In genomic region chr5:172791291-172791690, GRCh38 we compare ENCODE assay signal across 15 cellular contexts. TPM values are rescaled to one million over a fixed set of nuclear protein-coding genes. Genes with fewer than 3 reads are reported as not detected.
A peak's percentile ranks its signal among the peaks of the same experiment; 100 is the strongest.
DNase-seq lines count a peak whose midpoint lies in the region; ATAC-seq and TF ChIP-seq lines count a peak whose summit lies in the region.
"Had no signal": no experiment of that assay in that cellular context is flagged by ENCODE, and none has a peak within 500 bp of the region (broad histone marks: within the 10 kb centered on the region; RNA-seq: fewer than 3 reads in every experiment).

No MANE protein-coding gene starts in this region.

- no peaks in the 10 kb centered on the region for H3F3A ChIP-seq in PC-3 (ENCODE audit: low read length, unreplicated experiment)

- ATAC-seq in psoas muscle: peak in 3 of 4 donors; percentile 37 to 45 (median 44)
- no peak for ATAC-seq in right cardiac atrium
- ATAC-seq in PC-3: no peak
- ATAC-seq: effector memory CD8-positive, alpha-beta T cell; GM23338 had no signal

- CTCF ChIA-PET in PC-3 (lab: Charles Lee): no interaction called here

- peaks cover 38% of the 10 kb centered on the region for H3K4me1 ChIP-seq in OCI-LY3 (ENCODE audit: low read length)
- peaks cover 15% of the 10 kb centered on the region for H3K4me1 ChIP-seq in endodermal cell (ENCODE audit: control insufficient read depth, insufficient read depth, low read length)
- peaks cover 68% of the 10 kb centered on the region for H3K4me1 ChIP-seq in psoas muscle
- peaks cover 57% of the 10 kb centered on the region for H3K4me1 ChIP-seq in vagina
- peaks cover 18% of the 10 kb centered on the region for H3K4me1 ChIP-seq in right cardiac atrium (ENCODE audit: control insufficient read depth, insufficient read depth, low read length)
- H3K4me1 ChIP-seq in PC-3 (ENCODE audit: insufficient read depth, low read length): peaks cover 23% of the 10 kb centered on the region

- peaks cover 9% of the 10 kb centered on the region; the same call in 1 of the 2 replicates for H3K9me3 ChIP-seq in OCI-LY3 (ENCODE audit: insufficient read depth, low read length)
- no peaks in the 10 kb centered on the region for H3K9me3 ChIP-seq in endodermal cell (ENCODE audit: control insufficient read depth, low read length)
- H3K9me3 ChIP-seq in psoas muscle: no peaks in the 10 kb centered on the region
- H3K9me3 ChIP-seq in vagina: no peaks in the 10 kb centered on the region
- no peaks in the 10 kb centered on the region for H3K9me3 ChIP-seq in right cardiac atrium (ENCODE audit: control insufficient read depth, low read length)
- no peaks in the 10 kb centered on the region for H3K9me3 ChIP-seq in PC-3 (ENCODE audit: low read length)

- intact Hi-C loops in psoas muscle (cut with DNase I) (loop anchor here (5.0 to 10.0 kb wide), 2 partner anchors 71 to 74 kb away; no protein-coding TSS in a partner anchor), vagina (cut with DNase I) (no loop called here), right cardiac atrium (cut with DNase I) (no loop called here), PC-3 (cut with micrococcal nuclease) (no loop called here)

- no peak overlapping the region for H3K27ac ChIP-seq in OCI-LY3 (ENCODE audit: low read length)
- H3K27ac ChIP-seq in endodermal cell (ENCODE audit: low read depth, low read length): no peak overlapping the region
- peak overlapping the region; percentile 77 for H3K27ac ChIP-seq in psoas muscle
- H3K27ac ChIP-seq in vagina: peak overlapping the region; percentile 92
- H3K27ac ChIP-seq in right cardiac atrium (ENCODE audit: low read length): no peak overlapping the region
- H3K27ac ChIP-seq in PC-3 (ENCODE audit: low read length): no peak overlapping the region

- peaks cover 2% of the 10 kb centered on the region for H3K36me3 ChIP-seq in OCI-LY3 (replicated peaks; ENCODE audit: low read depth, low read length)
- H3K36me3 ChIP-seq in endodermal cell (ENCODE audit: control insufficient read depth, insufficient read depth, low read length): no peaks in the 10 kb centered on the region
- no peaks in the 10 kb centered on the region for H3K36me3 ChIP-seq in psoas muscle (ENCODE audit: insufficient read depth in 1 of 2, low read depth in 1 of 2)
- no peaks in the 10 kb centered on the region for H3K36me3 ChIP-seq in vagina
- no peaks in the 10 kb centered on the region for H3K36me3 ChIP-seq in PC-3 (ENCODE audit: low read depth, low read length)

- H3K9me2 ChIP-seq in PC-3 (replicated peaks; ENCODE audit: low read length): no peaks in the 10 kb centered on the region

- DNase-seq in endodermal cell: peak; percentile 60
- DNase-seq in psoas muscle: peak in 1 of 2 donors; percentile 71
- DNase-seq in vagina (ENCODE audit: extremely low spot score in 2 of 2): no peak
- DNase-seq in NCI-H1436 (lab: John Stamatoyannopoulos, UW): no peak
- no peak for DNase-seq in right cardiac atrium
- DNase-seq in PC-3: no peak
- DNase-seq: activated CD4-positive, alpha-beta memory T cell treated with anti-CD3 and anti-CD28 coated beads, Interleukin-2, amount 10 ng/mL, durations not matched to agents 7 days and 5 days; activated naive CD4-positive, alpha-beta T cell treated with anti-CD3 and anti-CD28 coated beads for 36 hours; anterior cingulate cortex; effector memory CD8-positive, alpha-beta T cell; NCI-H1417 treated with DMSO at 0.1 percent for 48 hours; NCI-H748 treated with DMSO at 0.1 percent for 48 hours; OCI-M1 had no signal

- 78 to 90% methylated on average over 2 to 6 of the region's 6 CpGs for WGBS in endodermal cell (ENCODE audit: insufficient coverage in 1 of 2, insufficient read length in 1 of 2), 2 experiments
- WGBS in psoas muscle, 3 donors: 28 to 53% (median 43%) methylated on average over 6 of the region's 6 CpGs
- 89% methylated on average over 6 of the region's 6 CpGs for WGBS in right cardiac atrium

- H3K27me3 Mint-ChIP-seq in endodermal cell (ENCODE audit: insufficient read depth): peaks cover 2% of the 10 kb centered on the region
- H3K27me3 Mint-ChIP-seq: activated CD4-positive, alpha-beta memory T cell treated with anti-CD3 and anti-CD28 coated beads, Interleukin-2, amount 10 ng/mL, durations not matched to agents 7 days and 5 days; effector memory CD8-positive, alpha-beta T cell had no signal

- H3K4me3 Mint-ChIP-seq in endodermal cell: no peak overlapping the region
- H3K4me3 Mint-ChIP-seq: activated CD4-positive, alpha-beta memory T cell treated with anti-CD3 and anti-CD28 coated beads, Interleukin-2, amount 10 ng/mL, durations not matched to agents 7 days and 5 days; activated naive CD4-positive, alpha-beta T cell treated with anti-CD3 and anti-CD28 coated beads for 36 hours; effector memory CD8-positive, alpha-beta T cell; GM23338 had no signal

- H3K27ac Mint-ChIP-seq in endodermal cell: no peak overlapping the region
- H3K27ac Mint-ChIP-seq: activated CD4-positive, alpha-beta memory T cell treated with anti-CD3 and anti-CD28 coated beads, Interleukin-2, amount 10 ng/mL, durations not matched to agents 7 days and 5 days; activated naive CD4-positive, alpha-beta T cell treated with anti-CD3 and anti-CD28 coated beads for 36 hours; effector memory CD8-positive, alpha-beta T cell; GM23338 had no signal

- BruUV-seq in PC-3 (replicated peaks; lab: Mats Ljungman, UMichigan): no TSS peak

- TF ChIP-seq CTCF in OCI-LY3 (IDR thresholded peaks at IDR 0.05; ENCODE audit: low read depth, low read length) (no peak), endodermal cell (conservative IDR thresholded peaks at IDR 0.05) (no peak), psoas muscle (IDR thresholded peaks at IDR 0.05) (no peak), vagina (IDR thresholded peaks at IDR 0.05) (no peak), PC-3 (conservative IDR thresholded peaks at IDR 0.05; ENCODE audit: low read depth, low read length) (no peak)

- H3K4me3 ChIP-seq in OCI-LY3 (ENCODE audit: low read length) (no peak overlapping the region), endodermal cell (ENCODE audit: low read length) (no peak overlapping the region), psoas muscle (no peak overlapping the region), vagina (no peak overlapping the region), right cardiac atrium (ENCODE audit: low read length) (no peak overlapping the region), PC-3 (ENCODE audit: low read length) (no peak overlapping the region)
- H3K4me3 ChIP-seq: GM23338 had no signal

- POLR2A ChIA-PET in PC-3 (lab: Charles Lee; ENCODE audit: unreplicated experiment): no interaction called here

- H3K36me3 Mint-ChIP-seq in endodermal cell (ENCODE audit: low read depth): no peaks in the 10 kb centered on the region

- peaks cover 13% of the 10 kb centered on the region for H3K4me1 Mint-ChIP-seq in endodermal cell
- H3K4me1 Mint-ChIP-seq: activated CD4-positive, alpha-beta memory T cell treated with anti-CD3 and anti-CD28 coated beads, Interleukin-2, amount 10 ng/mL, durations not matched to agents 7 days and 5 days had no signal

- no peaks in the 10 kb centered on the region for H3K27me3 ChIP-seq in OCI-LY3 (ENCODE audit: low read depth, low read length)
- H3K27me3 ChIP-seq in endodermal cell (ENCODE audit: control insufficient read depth, insufficient read depth, low read length, poor library complexity, severe bottlenecking): no peaks in the 10 kb centered on the region
- no peaks in the 10 kb centered on the region for H3K27me3 ChIP-seq in psoas muscle (ENCODE audit: insufficient read depth in 3 of 3, low read length in 2 of 3)
- no peaks in the 10 kb centered on the region for H3K27me3 ChIP-seq in vagina
- no peaks in the 10 kb centered on the region for H3K27me3 ChIP-seq in right cardiac atrium (ENCODE audit: control insufficient read depth, insufficient read depth)
- H3K27me3 ChIP-seq in PC-3 (ENCODE audit: low read length): no peaks in the 10 kb centered on the region

- H3K79me2 ChIP-seq in OCI-LY3 (ENCODE audit: low read length) (no peaks in the 10 kb centered on the region), PC-3 (ENCODE audit: low read length) (no peaks in the 10 kb centered on the region)

- peak overlapping the region; percentile 63; the same call in 1 of the 2 replicates for H2AFZ ChIP-seq in OCI-LY3 (ENCODE audit: low read depth, low read length)
- H2AFZ ChIP-seq in PC-3 (ENCODE audit: low read length): no peak overlapping the region
- H2AFZ ChIP-seq: GM23338 had no signal

- H4K20me1 ChIP-seq in OCI-LY3 (ENCODE audit: insufficient read depth, low read length) (no peaks in the 10 kb centered on the region), PC-3 (ENCODE audit: low read length) (no peaks in the 10 kb centered on the region)

- no peak for TF ChIP-seq POLR2A in vagina (IDR thresholded peaks at IDR 0.05)

- no peak overlapping the region; the same call in 1 of the 2 replicates for H3K4me2 ChIP-seq in OCI-LY3 (ENCODE audit: low read length)
- no peak overlapping the region for H3K4me2 ChIP-seq in PC-3 (ENCODE audit: low read length)
- H3K4me2 ChIP-seq: GM23338 had no signal

- H3K9ac ChIP-seq in OCI-LY3 (ENCODE audit: low read length): no peak overlapping the region
- H3K9ac ChIP-seq in endodermal cell (ENCODE audit: extremely low read depth, low read length, poor library complexity, severe bottlenecking): no peak overlapping the region
- no peak overlapping the region for H3K9ac ChIP-seq in PC-3 (ENCODE audit: low read length)

- no peaks in the 10 kb centered on the region for H3K9me3 Mint-ChIP-seq in endodermal cell
- H3K9me3 Mint-ChIP-seq: activated CD4-positive, alpha-beta memory T cell treated with anti-CD3 and anti-CD28 coated beads, Interleukin-2, amount 10 ng/mL, durations not matched to agents 7 days and 5 days; activated naive CD4-positive, alpha-beta T cell treated with anti-CD3 and anti-CD28 coated beads for 36 hours; effector memory CD8-positive, alpha-beta T cell; GM23338 had no signal

RNA-seq across cellular contexts. Expression of gene DUSP1, which starts 20.3 kb away (rescaled TPM):
- total RNA-seq in endodermal cell: 10 to 100 TPM in 1 of 2 donors, 1 to 10 TPM in 1; 9.2 to 11.0 TPM
- 16.8 TPM for polyA plus RNA-seq in endodermal cell (2013, experiment 1 of 2)
- 18.1 TPM for polyA plus RNA-seq in endodermal cell (2013, experiment 2 of 2)
- 100 to 1,000 TPM in 3 of 4 donors, 10 to 100 TPM in 1; 89.0 to 287 (median 164) TPM for total RNA-seq in psoas muscle
- 100 to 1,000 TPM in 2 of 3 donors, 10 to 100 TPM in 1; 81.8 to 258 (median 141) TPM for polyA plus RNA-seq in psoas muscle
- 2,876 TPM for total RNA-seq in vagina
- total RNA-seq in right cardiac atrium: 100 to 1,000 TPM in 2 of 4 donors, 10 to 100 TPM in 2; 81.3 to 247 (median 105) TPM
- 78.7 TPM for polyA plus RNA-seq in right cardiac atrium
- total RNA-seq in PC-3 (2014; rRNA removed): 522 and 586 TPM in 2 replicates

RNA-seq across cellular contexts. Expression of gene ERGIC1, which starts 42.8 kb away (rescaled TPM):
- total RNA-seq in endodermal cell (10 to 100 TPM; 81.9 to 94.8 TPM), psoas muscle (10 to 100 TPM; 49.9 to 86.5 (median 53.7) TPM), vagina (97.2 TPM), right cardiac atrium (10 to 100 TPM; 75.7 to 96.8 (median 86.9) TPM), PC-3 (2014; rRNA removed) (124 and 148 TPM in 2 replicates)
- 79.3 TPM for polyA plus RNA-seq in endodermal cell (2013, experiment 1 of 2)
- 73.2 TPM for polyA plus RNA-seq in endodermal cell (2013, experiment 2 of 2)
- polyA plus RNA-seq in psoas muscle (100 to 1,000 TPM in 1 of 3 donors, 10 to 100 TPM in 2; 50.5 to 116 (median 60.1) TPM), right cardiac atrium (73.1 TPM)

Comparison
In these comparisons a context has a peak if more than half of its experiments do, and no peak if none do; other contexts are left out.
1. H3K27ac ChIP-seq: peak in psoas muscle (single experiment) and vagina (single experiment); none in OCI-LY3 (single experiment), endodermal cell (single experiment), right cardiac atrium (single experiment) and PC-3 (single experiment).
2. ATAC-seq: peak in psoas muscle (3 of 4); none in right cardiac atrium (0 of 2) and PC-3 (single experiment).
3. RNA of gene DUSP1, which starts 20.3 kb away (total RNA-seq): 2,876 TPM in vagina (single experiment), 522 to 586 TPM in PC-3, 89.0 to 287 TPM in psoas muscle and 81.3 to 247 TPM in right cardiac atrium; 9.2 to 11.0 TPM in endodermal cell; every median in the first group is over 4 times any median in the second.
4. intact Hi-C loops: an anchor here in psoas muscle (5.0 to 10.0 kb wide); none called in vagina, right cardiac atrium and PC-3.